ENCODE assay signal across 25 cellular contexts in genomic region chr7:114986805-114987204, GRCh38.
DNase-seq lines count a peak whose midpoint lies in the region; ATAC-seq and TF ChIP-seq lines count a peak whose summit lies in the region.
"Had no signal": no experiment of that assay in that cellular context is flagged by ENCODE, and none has a peak within 500 bp of the region (broad histone marks: within the 10 kb centered on the region; RNA-seq: fewer than 3 reads in every experiment).

No MANE protein-coding gene starts in this region.

- H3K4ac ChIP-seq in H9 (ENCODE audit: low read depth, low read length): no peak overlapping the region
- H3K4ac ChIP-seq in mesenchymal stem cell (ENCODE audit: low read depth in 1 of 2, low read length in 2 of 2): no peak overlapping the region

- H2AK5ac ChIP-seq in H9 (ENCODE audit: insufficient read length, low read length) (no peak overlapping the region), mesenchymal stem cell (ENCODE audit: low read length, severe bottlenecking) (no peak overlapping the region)

- H3K27me3 Mint-ChIP-seq in H9 (ENCODE audit: low read depth): no peaks in the 10 kb centered on the region

- H2BK120ac ChIP-seq in H9 (ENCODE audit: low read depth, low read length, poor library complexity, severe bottlenecking): no peak overlapping the region
- H2BK120ac ChIP-seq in mesenchymal stem cell (ENCODE audit: low read depth, low read length): no peak overlapping the region

- H3K9ac ChIP-seq in H9 (ENCODE audit: extremely low read depth, insufficient read length, low read length) (no peak overlapping the region), mesenchymal stem cell (ENCODE audit: low read length) (no peak overlapping the region)

- no peak overlapping the region for H4K5ac ChIP-seq in H9 (ENCODE audit: insufficient read length, low read depth, low read length)

- H3K27ac ChIP-seq in H9 (ENCODE audit: insufficient read length, low read depth, low read length) (no peak overlapping the region), mesenchymal stem cell (ENCODE audit: low read length, poor library complexity, severe bottlenecking) (peak overlapping the region; percentile 52)
- H3K27ac ChIP-seq: ovary, right lobe of liver, SJSA1, stomach, upper lobe of right lung had no signal

- no peaks in the 10 kb centered on the region for H3K9me3 ChIP-seq in H9 (ENCODE audit: control insufficient read depth, low read depth, low read length)
- no peaks in the 10 kb centered on the region for H3K9me3 ChIP-seq in mesenchymal stem cell (ENCODE audit: control insufficient read depth, low read length)
- H3K9me3 ChIP-seq: Caco-2, ovary, right lobe of liver, SJSA1, stomach, upper lobe of right lung had no signal

- H4K91ac ChIP-seq in H9 (ENCODE audit: insufficient read length, low read depth, low read length) (no peak overlapping the region), mesenchymal stem cell (ENCODE audit: low read length) (no peak overlapping the region)

- peak; percentile 46 for DNase-seq in ACHN
- DNase-seq in H9: no peak
- peak; percentile 44 for DNase-seq in choroid plexus epithelial cell (ENCODE audit: low read depth)
- DNase-seq in mesenchymal stem cell: peak; percentile 37
- no peak for DNase-seq in G401 (ENCODE audit: low spot score)
- no peak for DNase-seq in dedifferentiated amniotic fluid mesenchymal stem cell (ENCODE audit: extremely low spot score)
- DNase-seq: activated effector memory CD4-positive, alpha-beta T cell treated with anti-CD3 and anti-CD28 coated beads, Interleukin-2, amount 50 U/mL, for 16 hours; anterior cingulate cortex; Caco-2; endodermal cell; GF-D8; hypothalamus; NCI-H1092 treated with DMSO at 0.1 percent for 48 hours; NCI-H2081 treated with DMSO at 0.1 percent for 48 hours; NCI-H526; ovary; right lobe of liver; stimulated activated CD4-positive, alpha-beta T cell treated with anti-CD3 and anti-CD28 coated beads, Interleukin-2, amount 100 ng/mL, for 24 hours; stomach; upper lobe of right lung had no signal

- H3K18ac ChIP-seq in H9 (ENCODE audit: insufficient read length, low read depth, low read length) (no peak overlapping the region), mesenchymal stem cell (ENCODE audit: low read depth in 1 of 2, low read length in 2 of 2) (no peak overlapping the region)

- no peaks in the 10 kb centered on the region for H3K79me1 ChIP-seq in H9 (ENCODE audit: insufficient read depth, low read depth, low read length, poor library complexity, severe bottlenecking)
- peaks cover 5% of the 10 kb centered on the region for H3K79me1 ChIP-seq in mesenchymal stem cell (replicated peaks; ENCODE audit: low read length, poor library complexity, severe bottlenecking)

- no peak overlapping the region for H2BK15ac ChIP-seq in H9 (ENCODE audit: low read depth, low read length)
- no peak overlapping the region for H2BK15ac ChIP-seq in mesenchymal stem cell (ENCODE audit: low read depth, poor library complexity, severe bottlenecking)

- peaks cover 0 to 4% of the 10 kb centered on the region in 2 experiments; a peak in 3 of 5 replicates for H3K9me3 Mint-ChIP-seq in H9

- H4K20me1 ChIP-seq in H9 (ENCODE audit: control insufficient read depth, insufficient read depth, insufficient read length): no peaks in the 10 kb centered on the region

- H3K4me1 Mint-ChIP-seq in H9: peaks cover 19 to 23% of the 10 kb centered on the region in 2 experiments

- H3K23ac ChIP-seq in H9 (ENCODE audit: insufficient read length, low read depth, low read length) (no peak overlapping the region), mesenchymal stem cell (ENCODE audit: low read length in 2 of 2) (no peak overlapping the region)

- no peak overlapping the region for H2BK20ac ChIP-seq in H9 (ENCODE audit: low read depth, low read length, poor library complexity, severe bottlenecking)

- in situ Hi-C loops in ACHN (cut with HindIII; ENCODE audit: low pct_ligation_motif_present, low pct_unique_long_range_greater_than_20kb, low sequenced_read_pairs): no loop called here
- in situ Hi-C loops in G401 (cut with HindIII; ENCODE audit: low sequenced_read_pairs): no loop called here

- H3K23me2 ChIP-seq in H9 (ENCODE audit: insufficient read length, low read depth, low read length, poor library complexity, severe bottlenecking): no peaks in the 10 kb centered on the region

- peak overlapping the region in 2 of 3 experiments; percentile 28 to 34; a peak in 5 of 7 replicates for H3K27ac Mint-ChIP-seq in H9
- H3K27ac Mint-ChIP-seq: endodermal cell had no signal

- no peak overlapping the region for H3K4me3 Mint-ChIP-seq in H9
- H3K4me3 Mint-ChIP-seq: endodermal cell had no signal

- H3K4me3 ChIP-seq in choroid plexus epithelial cell (ENCODE audit: low read depth, low read length): no peak overlapping the region
- H3K4me3 ChIP-seq in mesenchymal stem cell (ENCODE audit: insufficient read depth in 1 of 2, low read depth in 1 of 2, low read length in 2 of 2): no peak overlapping the region
- H3K4me3 ChIP-seq: GM12878, ovary, right lobe of liver, SJSA1, stomach, upper lobe of right lung had no signal

- H4K8ac ChIP-seq in H9 (replicated peaks; ENCODE audit: insufficient read length, low read depth, low read length) (no peak overlapping the region), mesenchymal stem cell (ENCODE audit: low read length) (no peak overlapping the region)

- H2BK12ac ChIP-seq in H9 (ENCODE audit: insufficient read length, low read depth, low read length): no peak overlapping the region
- no peak overlapping the region for H2BK12ac ChIP-seq in mesenchymal stem cell (ENCODE audit: low read length in 2 of 2)

- peaks cover 0 to 29% of the 10 kb centered on the region in 2 experiments for H3K36me3 ChIP-seq in mesenchymal stem cell (ENCODE audit: control insufficient read depth in 1 of 2, insufficient read depth in 2 of 2, low read depth in 1 of 2, low read length in 2 of 2)
- H3K36me3 ChIP-seq: ovary, right lobe of liver, stomach, upper lobe of right lung had no signal

- no CpG with 5 or more reads among the region's 1 CpG for WGBS in H9 (ENCODE audit: extremely low coverage, insufficient read length, low lambda C conversion rate)
- no CpG with 5 or more reads among the region's 1 CpG for WGBS in mesenchymal stem cell

- no peak for TF ChIP-seq CTCF in H9 (conservative IDR thresholded peaks at IDR 0.05)
- no peak for TF ChIP-seq CTCF in choroid plexus epithelial cell (conservative IDR thresholded peaks at IDR 0.05; ENCODE audit: low read depth, low read length)

- H3K27me3 ChIP-seq in H9 (ENCODE audit: insufficient read depth, low read length): no peaks in the 10 kb centered on the region
- no peaks in the 10 kb centered on the region for H3K27me3 ChIP-seq in mesenchymal stem cell (ENCODE audit: control insufficient read depth in 1 of 2, insufficient read depth in 1 of 2, low read length in 2 of 2)
- H3K27me3 ChIP-seq: ovary, right lobe of liver, SJSA1, stomach, upper lobe of right lung had no signal

- H3K4me1 ChIP-seq in H9 (ENCODE audit: insufficient read depth, low read length): peaks cover 7% of the 10 kb centered on the region
- no peaks in the 10 kb centered on the region for H3K4me1 ChIP-seq in mesenchymal stem cell (ENCODE audit: control insufficient read depth, insufficient read depth, low read depth, low read length)
- H3K4me1 ChIP-seq: Caco-2 had no signal

- H3T11ph ChIP-seq in H9 (ENCODE audit: low read length): no peak overlapping the region

- H3K36me3 Mint-ChIP-seq in H9 (ENCODE audit: insufficient read depth in 1 of 3, low read depth in 3 of 3): peaks cover 0 to 5% (median 0%) of the 10 kb centered on the region in 3 experiments; a peak in 3 of 7 replicates

- no peak overlapping the region for H3K56ac ChIP-seq in H9 (ENCODE audit: insufficient read length, low read depth, low read length)

- H3K14ac ChIP-seq in H9 (ENCODE audit: insufficient read depth, low read length) (no peak overlapping the region), mesenchymal stem cell (ENCODE audit: low read length in 2 of 2) (no peak overlapping the region)

- ATAC-seq in GM18870 (IDR thresholded peaks at IDR 0.05; ENCODE audit: unreplicated experiment): no peak
- no peak for ATAC-seq in GM18867 (IDR thresholded peaks at IDR 0.05; ENCODE audit: unreplicated experiment)
- ATAC-seq: GM12878, left lobe of liver, upper lobe of right lung had no signal

- H2BK5ac ChIP-seq in H9 (ENCODE audit: insufficient read length, low read length): no peak overlapping the region
- no peak overlapping the region for H2BK5ac ChIP-seq in mesenchymal stem cell (ENCODE audit: low read depth, low read length, poor library complexity, severe bottlenecking)

- no peak overlapping the region for H2AFZ ChIP-seq in H9 (ENCODE audit: low read length)
- H2AFZ ChIP-seq in mesenchymal stem cell (ENCODE audit: low read depth, low read length): no peak overlapping the region

- H3K4me2 ChIP-seq in H9 (ENCODE audit: insufficient read depth, insufficient read length, low read length): no peak overlapping the region
- H3K4me2 ChIP-seq in mesenchymal stem cell (ENCODE audit: low read length, poor library complexity, severe bottlenecking): no peak overlapping the region

- H3K79me2 ChIP-seq in H9 (ENCODE audit: insufficient read depth, low read length): no peaks in the 10 kb centered on the region

Comparison
In these comparisons a context has a peak if more than half of its experiments do, and no peak if none do; other contexts are left out.
1. DNase-seq: peak in ACHN (single experiment), choroid plexus epithelial cell (single experiment) and mesenchymal stem cell (single experiment); none in H9 (single experiment), G401 (single experiment) and dedifferentiated amniotic fluid mesenchymal stem cell (single experiment).